ENCODE assay signal across 11 cellular contexts in genomic region chr18:31490387-31490786, GRCh38. TPM values are rescaled to one million over a fixed set of nuclear protein-coding genes. Genes with fewer than 3 reads are reported as not detected.
DNase-seq lines count a peak whose midpoint lies in the region; ATAC-seq and TF ChIP-seq lines count a peak whose summit lies in the region.
"Had no signal": no experiment of that assay in that cellular context is flagged by ENCODE, and none has a peak within 500 bp of the region (broad histone marks: within the 10 kb centered on the region; RNA-seq: fewer than 3 reads in every experiment).

No MANE protein-coding gene starts in this region.

- peaks cover 49% of the 10 kb centered on the region for H3K4me1 Mint-ChIP-seq in MCF 10A (ENCODE audit: insufficient read depth, unreplicated experiment)
- H3K4me1 Mint-ChIP-seq: T-cell had no signal

- TF ChIP-seq CTCF in MCF 10A (IDR thresholded peaks at IDR 0.05; ENCODE audit: unreplicated experiment) = no peak
- TF ChIP-seq CTCF in breast epithelium (IDR thresholded peaks at IDR 0.05) = no peak
- no peak for TF ChIP-seq CTCF in BE2C (IDR thresholded peaks at IDR 0.05; ENCODE audit: low read depth, low read length)

- intact Hi-C loops in MCF 10A (cut with micrococcal nuclease) (loop anchor here (2.0 kb wide), 1 partner anchor 40 kb away; no protein-coding TSS in a partner anchor), breast epithelium (cut with DNase I; ENCODE audit: low total_unique reads) (no loop called here)

- H3K36me3 Mint-ChIP-seq in MCF 10A (ENCODE audit: insufficient read depth, unreplicated experiment) = peaks cover 13% of the 10 kb centered on the region
- H3K36me3 Mint-ChIP-seq: activated naive CD8-positive, alpha-beta T cell; T-cell had no signal

- POLR2A ChIA-PET in MCF 10A (lab: Yijun Ruan, JAX) = interaction anchor here (0.7 to 13.1 kb wide), 27 partner anchors 9 to 451 kb away, joined by 3 to 158 read pairs (median 5); partner anchors contain the start of genes DSG2 and DSG3

- no peak overlapping the region for H3K4me3 Mint-ChIP-seq in MCF 10A (ENCODE audit: unreplicated experiment)
- H3K4me3 Mint-ChIP-seq: activated naive CD8-positive, alpha-beta T cell; T-cell had no signal

- no peaks in the 10 kb centered on the region for H3K4me1 ChIP-seq in breast epithelium
- H3K4me1 ChIP-seq in BE2C = no peaks in the 10 kb centered on the region
- H3K4me1 ChIP-seq: uterus had no signal

- no peaks in the 10 kb centered on the region for H3K27me3 Mint-ChIP-seq in MCF 10A (ENCODE audit: insufficient read depth, unreplicated experiment)

- CTCF ChIA-PET in MCF 10A (lab: Yijun Ruan, JAX) = interaction anchor here (0.6 to 1.7 kb wide), 9 partner anchors 14 to 1406 kb away, joined by 3 to 7 read pairs (median 3); no protein-coding TSS in a partner anchor

- DNase-seq in MCF 10A (ENCODE audit: unreplicated experiment) (peak; percentile 73), breast epithelium (ENCODE audit: low spot score in 2 of 2) (no peak), NCI-H226 (peak; percentile 18), SHP77 (lab: John Stamatoyannopoulos, UW) (no peak), NCI-H2029 (lab: John Stamatoyannopoulos, UW) (no peak), BE2C (no peak), cerebellar cortex (ENCODE audit: low spot score) (no peak)
- DNase-seq: T-cell, uterus had no signal

- no peaks in the 10 kb centered on the region for H3K9me3 Mint-ChIP-seq in MCF 10A (ENCODE audit: unreplicated experiment)

- H3K4me3 ChIP-seq in breast epithelium (no peak overlapping the region), BE2C (ENCODE audit: low read depth, low read length) (no peak overlapping the region)
- H3K4me3 ChIP-seq: uterus had no signal

- H3K36me3 ChIP-seq in breast epithelium = no peaks in the 10 kb centered on the region
- H3K36me3 ChIP-seq in BE2C = no peaks in the 10 kb centered on the region
- H3K36me3 ChIP-seq: uterus had no signal

- H3K27me3 ChIP-seq in breast epithelium = no peaks in the 10 kb centered on the region
- H3K27me3 ChIP-seq in BE2C = no peaks in the 10 kb centered on the region
- H3K27me3 ChIP-seq: uterus had no signal

- no peak overlapping the region for H3K27ac ChIP-seq in breast epithelium
- H3K27ac ChIP-seq: uterus had no signal

- H3K9me3 ChIP-seq in breast epithelium (no peaks in the 10 kb centered on the region), BE2C (no peaks in the 10 kb centered on the region)
- H3K9me3 ChIP-seq: uterus had no signal

- BruUV-seq in MCF 10A (replicated peaks; lab: Mats Ljungman, UMichigan) = no TSS peak

- H3K27ac Mint-ChIP-seq in MCF 10A (ENCODE audit: low read depth, unreplicated experiment) = peak overlapping the region; percentile 65
- H3K27ac Mint-ChIP-seq: activated naive CD8-positive, alpha-beta T cell; T-cell had no signal

- TF ChIP-seq POLR2A in breast epithelium (IDR thresholded peaks at IDR 0.05) = no peak

- ATAC-seq in HG02798 (IDR thresholded peaks at IDR 0.05; ENCODE audit: poor library complexity, unreplicated experiment) = peak; percentile 82
- ATAC-seq: T-cell had no signal

RNA-seq across cellular contexts. Expression of gene DSG2, which starts 7.6 kb away (rescaled TPM):
- 106 and 134 TPM in 2 replicates for total RNA-seq in MCF 10A (2022)
- total RNA-seq in breast epithelium = 100 to 1,000 TPM in 1 of 3 donors, 10 to 100 TPM in 2; 14.1 to 125 (median 61.3) TPM
- polyA plus RNA-seq in BE2C (2012; ENCODE audit: insufficient read depth, insufficient read length, low read depth) = not detected

RNA-seq across cellular contexts. Expression of gene DSG3, which starts 42.8 kb away (rescaled TPM):
- total RNA-seq in MCF 10A (2022) = 65.4 and 68.5 TPM in 2 replicates
- 10 to 100 TPM in 2 of 3 donors, not detected in 1; 21.0 to 40.1 TPM for total RNA-seq in breast epithelium
- not detected for polyA plus RNA-seq in BE2C (2012; ENCODE audit: insufficient read depth, insufficient read length, low read depth)
- total RNA-seq: T-cell had no signal

Comparison
In these comparisons a context has a peak if more than half of its experiments do, and no peak if none do; other contexts are left out.
1. DNase-seq: peak in MCF 10A (single experiment) and NCI-H226 (single experiment); none in breast epithelium (0 of 2), SHP77 (0 of 2), NCI-H2029 (single experiment), BE2C (single experiment) and cerebellar cortex (single experiment).